ENCODE assay signal across 26 cellular contexts in the genomic region with DNA sequence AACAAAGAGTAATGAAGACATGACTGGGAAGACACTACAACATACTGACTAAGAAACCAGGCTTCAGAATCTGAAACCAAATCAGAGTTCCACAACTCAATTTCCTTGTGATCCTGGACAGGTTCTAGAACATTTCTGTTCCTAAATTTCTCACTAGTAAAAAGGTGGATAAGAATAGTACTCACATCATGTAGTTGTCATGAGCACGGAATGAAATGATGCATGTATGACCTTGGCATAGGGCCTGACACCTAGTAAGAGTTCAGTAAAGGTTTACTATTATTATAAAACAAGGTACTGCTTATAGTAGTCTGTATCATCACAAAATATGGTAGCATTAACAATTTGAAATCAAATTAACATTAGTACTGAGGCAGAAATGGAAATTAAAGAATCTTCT.
"Had no signal": no experiment of that assay in that cellular context is flagged by ENCODE, and none has a peak within 500 bp of the region (broad histone marks: within the 10 kb centered on the region; RNA-seq: fewer than 3 reads in every experiment).

No MANE protein-coding gene starts in this region.

- H3K27ac ChIP-seq: Peyer's patch, RWPE1 had no signal

- H3K4me3 ChIP-seq: Peyer's patch had no signal

- H3K9me3 ChIP-seq: Peyer's patch had no signal

- H3K27me3 ChIP-seq: Peyer's patch had no signal

- H3K36me3 ChIP-seq: Peyer's patch had no signal

- ATAC-seq: activated naive CD4-positive, alpha-beta T cell treated with anti-CD3 and anti-CD28 coated beads, Interleukin-2, amount 50 U/mL, for 72 hours; activated naive CD8-positive, alpha-beta T cell treated with anti-CD3 and anti-CD28 coated beads, Interleukin-2, amount 50 U/mL, for 24 hours; activated T-cell treated with anti-CD3 and anti-CD28 coated beads, Interleukin-2, amount 50 U/mL, for 4 hours had no signal

- H3K4me1 ChIP-seq: Peyer's patch had no signal

- DNase-seq: activated CD4-positive, alpha-beta T cell treated with anti-CD3 and anti-CD28 coated beads for 1 hour; activated CD4-positive, alpha-beta T cell treated with anti-CD3 and anti-CD28 coated beads, Interleukin-2, amount 10 ng/mL, durations not matched to agents 24 days and 14 days; activated CD4-positive, alpha-beta T cell treated with anti-CD3 and anti-CD28 coated beads, Interleukin-2, amount 50 U/mL, for 48 hours; activated CD8-positive, alpha-beta memory T cell treated with anti-CD3 and anti-CD28 coated beads for 24 hours; activated effector memory CD4-positive, alpha-beta T cell treated with anti-CD3 and anti-CD28 coated beads, Interleukin-2, amount 50 U/mL, for 16 hours; activated naive CD4-positive, alpha-beta T cell treated with Interleukin-2 at 50 U/mL for 16 hours; activated naive CD8-positive, alpha-beta T cell treated with anti-CD3 and anti-CD28 coated beads, Interleukin-2, amount 50 U/mL, for 24 hours; activated T-cell treated with anti-CD3 and anti-CD28 coated beads, Interleukin-2, amount 50 U/mL, for 4 hours; amygdala; IMR-90; Kasumi-1; KBM-7; NCI-H1048; NCI-H146; NCI-H1930; NCI-H2107; NCI-H2171 treated with DMSO at 0.1 percent for 48 hours; NCI-H226; NCI-H526; NCI-H774; NK-92 treated with Interleukin-12 subunit alpha and Interleukin-12 subunit beta, amount 100 ng/mL, for 24 hours; OCI-M1; Peyer's patch; SHP77 had no signal
